19 cellular contexts compared by ENCODE assay signal in genomic region chr14:61891251-61891650, GRCh38.
DNase-seq lines count a peak whose midpoint lies in the region; ATAC-seq and TF ChIP-seq lines count a peak whose summit lies in the region.
"Had no signal": no experiment of that assay in that cellular context is flagged by ENCODE, and none has a peak within 500 bp of the region (broad histone marks: within the 10 kb centered on the region; RNA-seq: fewer than 3 reads in every experiment).

No MANE protein-coding gene starts in this region.

- no peaks in the 10 kb centered on the region for H3K36me3 ChIP-seq in brain microvascular endothelial cell (replicated peaks)
- no peaks in the 10 kb centered on the region for H3K36me3 ChIP-seq in naive thymus-derived CD4-positive, alpha-beta T cell (ENCODE audit: control insufficient read depth in 2 of 3, insufficient read depth in 3 of 3, low read length in 3 of 3)
- H3K36me3 ChIP-seq: pancreas, transverse colon had no signal

- ATAC-seq in naive thymus-derived CD4-positive, alpha-beta T cell: no peak
- no peak for ATAC-seq in sciatic nerve
- no peak for ATAC-seq in HG02981 (IDR thresholded peaks at IDR 0.05; ENCODE audit: unreplicated experiment)
- ATAC-seq: esophagus mucosa had no signal

- peak overlapping the region in 2 of 10 donors; percentile 7 to 33 for H3K4me3 Mint-ChIP-seq in naive thymus-derived CD4-positive, alpha-beta T cell
- no peak overlapping the region for H3K4me3 Mint-ChIP-seq in activated CD4-positive, alpha-beta memory T cell treated with anti-CD3 and anti-CD28 coated beads for 36 hours

- no peak overlapping the region for H3K4me3 ChIP-seq in brain microvascular endothelial cell (ENCODE audit: low read depth, low read length)
- H3K4me3 ChIP-seq in naive thymus-derived CD4-positive, alpha-beta T cell (ENCODE audit: low read length): no peak overlapping the region
- H3K4me3 ChIP-seq: pancreas, transverse colon had no signal

- H3K27ac Mint-ChIP-seq in naive thymus-derived CD4-positive, alpha-beta T cell: peak overlapping the region in 5 of 9 donors; percentile 5 to 94 (median 22)
- no peak overlapping the region for H3K27ac Mint-ChIP-seq in activated CD4-positive, alpha-beta memory T cell treated with anti-CD3 and anti-CD28 coated beads for 36 hours
- H3K27ac Mint-ChIP-seq: activated T-helper 2 cell treated with anti-CD3 and anti-CD28 coated beads, Interferon-gamma antibody, Interleukin-2, Interleukin-4, amounts not matched to agents 10 μg/mL and 5 μg/mL and 100 μg/mL, durations not matched to agents 14 hours and 24 hours and 36 hours had no signal

- POLR2A ChIA-PET in naive thymus-derived CD4-positive, alpha-beta T cell (lab: Charles Lee): interaction anchor here (0.8 kb wide), 1 partner anchor 613 kb away, joined by 3 read pairs; no protein-coding TSS in a partner anchor
- POLR2A ChIA-PET in activated CD4-positive, alpha-beta memory T cell treated with anti-CD3 and anti-CD28 coated beads for 36 hours (lab: Charles Lee): no interaction called here

- intact Hi-C loops in naive thymus-derived CD4-positive, alpha-beta T cell (cut with micrococcal nuclease): no loop called here
- intact Hi-C loops in sciatic nerve (cut with DNase I): no loop called here
- intact Hi-C loops in activated CD4-positive, alpha-beta memory T cell treated with anti-CD3 and anti-CD28 coated beads for 36 hours (cut with micrococcal nuclease): loop anchor here (5.0 kb wide), 1 partner anchor 429 kb away; no protein-coding TSS in a partner anchor

- H3K4me1 ChIP-seq in naive thymus-derived CD4-positive, alpha-beta T cell (ENCODE audit: control insufficient read depth in 2 of 2, insufficient read depth in 2 of 2, low read length in 2 of 2): peaks cover 9 to 11% of the 10 kb centered on the region in 2 donors
- H3K4me1 ChIP-seq: pancreas, transverse colon had no signal

- CTCF ChIA-PET in naive thymus-derived CD4-positive, alpha-beta T cell (lab: Charles Lee): no interaction called here
- CTCF ChIA-PET in activated CD4-positive, alpha-beta memory T cell treated with anti-CD3 and anti-CD28 coated beads for 36 hours (lab: Charles Lee): interaction anchor here (0.7 to 3.2 kb wide), 2 partner anchors 18 to 235 kb away, joined by 3 to 21 read pairs; no protein-coding TSS in a partner anchor

- peak; percentile 18 for DNase-seq in DMS 273 (lab: John Stamatoyannopoulos, UW; ENCODE audit: unreplicated experiment)
- no peak for DNase-seq in DMS 273 treated with DMSO at 0.1 percent for 48 hours (lab: John Stamatoyannopoulos, UW)
- DNase-seq in NCI-H146 treated with DMSO at 0.1 percent for 48 hours (lab: John Stamatoyannopoulos, UW; ENCODE audit: unreplicated experiment): peak; percentile 16
- DNase-seq in brain microvascular endothelial cell: peak; percentile 51
- no peak for DNase-seq in naive thymus-derived CD4-positive, alpha-beta T cell
- DNase-seq in sciatic nerve (ENCODE audit: low spot score): no peak
- DNase-seq in activated CD4-positive, alpha-beta memory T cell treated with anti-CD3 and anti-CD28 coated beads for 36 hours: no peak
- DNase-seq: activated CD4-positive, alpha-beta T cell treated with anti-CD3 and anti-CD28 coated beads, Interleukin-2, amount 50 U/mL, for 4 hours; CD8-positive, alpha-beta memory T cell; cerebellar nuclear complex; mesenchymal stem cell; pancreas; stimulated activated CD8-positive, alpha-beta memory T cell treated with anti-CD3 and anti-CD28 coated beads, Interleukin-4, amount 100 ng/mL, for 48 hours; T-helper 2 cell; transverse colon had no signal

- H3K27me3 ChIP-seq in brain microvascular endothelial cell (replicated peaks): no peaks in the 10 kb centered on the region
- no peaks in the 10 kb centered on the region for H3K27me3 ChIP-seq in naive thymus-derived CD4-positive, alpha-beta T cell (ENCODE audit: control insufficient read depth in 2 of 2, insufficient read depth in 2 of 2, low read length in 2 of 2)
- H3K27me3 ChIP-seq: pancreas, transverse colon had no signal

- no peaks in the 10 kb centered on the region for H3K9me3 ChIP-seq in naive thymus-derived CD4-positive, alpha-beta T cell (ENCODE audit: control insufficient read depth in 2 of 3, low read length in 3 of 3)
- H3K9me3 ChIP-seq: pancreas, transverse colon had no signal

- in situ Hi-C loops in brain microvascular endothelial cell (cut with HindIII; ENCODE audit: low pct_ligation_motif_present, low sequenced_read_pairs): no loop called here

- no peak for TF ChIP-seq CTCF in brain microvascular endothelial cell (IDR thresholded peaks at IDR 0.05; ENCODE audit: low read depth, low read length, missing control alignments)

- no peak overlapping the region for H3K27ac ChIP-seq in brain microvascular endothelial cell
- H3K27ac ChIP-seq in naive thymus-derived CD4-positive, alpha-beta T cell (ENCODE audit: low read depth, low read length): no peak overlapping the region
- H3K27ac ChIP-seq: 22Rv1, pancreas, transverse colon had no signal

- H3K36me3 Mint-ChIP-seq in naive thymus-derived CD4-positive, alpha-beta T cell: peaks cover 0 to 10% (median 0%) of the 10 kb centered on the region in 5 donors
- H3K36me3 Mint-ChIP-seq in activated CD4-positive, alpha-beta memory T cell treated with anti-CD3 and anti-CD28 coated beads for 36 hours: no peaks in the 10 kb centered on the region
- H3K36me3 Mint-ChIP-seq: CD8-positive, alpha-beta memory T cell had no signal

- peaks cover 10 to 27% (median 19%) of the 10 kb centered on the region in 7 donors for H3K4me1 Mint-ChIP-seq in naive thymus-derived CD4-positive, alpha-beta T cell
- peaks cover 16% of the 10 kb centered on the region for H3K4me1 Mint-ChIP-seq in activated CD4-positive, alpha-beta memory T cell treated with anti-CD3 and anti-CD28 coated beads for 36 hours (ENCODE audit: low read depth)

- peaks cover 0 to 27% (median 0%) of the 10 kb centered on the region in 5 donors for H3K27me3 Mint-ChIP-seq in naive thymus-derived CD4-positive, alpha-beta T cell
- peaks cover 2% of the 10 kb centered on the region for H3K27me3 Mint-ChIP-seq in activated CD4-positive, alpha-beta memory T cell treated with anti-CD3 and anti-CD28 coated beads for 36 hours

- peaks cover 0 to 6% (median 0%) of the 10 kb centered on the region in 11 donors for H3K9me3 Mint-ChIP-seq in naive thymus-derived CD4-positive, alpha-beta T cell
- H3K9me3 Mint-ChIP-seq in activated CD4-positive, alpha-beta memory T cell treated with anti-CD3 and anti-CD28 coated beads for 36 hours: no peaks in the 10 kb centered on the region
- H3K9me3 Mint-ChIP-seq: CD8-positive, alpha-beta memory T cell had no signal

Comparison
In these comparisons a context has a peak if more than half of its experiments do, and no peak if none do; other contexts are left out.
1. DNase-seq: peak in DMS 273 (single experiment), NCI-H146 treated with DMSO at 0.1 percent for 48 hours (single experiment) and brain microvascular endothelial cell (single experiment); none in DMS 273 treated with DMSO at 0.1 percent for 48 hours (single experiment), naive thymus-derived CD4-positive, alpha-beta T cell (0 of 9), sciatic nerve (single experiment) and activated CD4-positive, alpha-beta memory T cell treated with anti-CD3 and anti-CD28 coated beads for 36 hours (single experiment).